ENCODE assay signal across 6 cellular contexts in the genomic region with DNA sequence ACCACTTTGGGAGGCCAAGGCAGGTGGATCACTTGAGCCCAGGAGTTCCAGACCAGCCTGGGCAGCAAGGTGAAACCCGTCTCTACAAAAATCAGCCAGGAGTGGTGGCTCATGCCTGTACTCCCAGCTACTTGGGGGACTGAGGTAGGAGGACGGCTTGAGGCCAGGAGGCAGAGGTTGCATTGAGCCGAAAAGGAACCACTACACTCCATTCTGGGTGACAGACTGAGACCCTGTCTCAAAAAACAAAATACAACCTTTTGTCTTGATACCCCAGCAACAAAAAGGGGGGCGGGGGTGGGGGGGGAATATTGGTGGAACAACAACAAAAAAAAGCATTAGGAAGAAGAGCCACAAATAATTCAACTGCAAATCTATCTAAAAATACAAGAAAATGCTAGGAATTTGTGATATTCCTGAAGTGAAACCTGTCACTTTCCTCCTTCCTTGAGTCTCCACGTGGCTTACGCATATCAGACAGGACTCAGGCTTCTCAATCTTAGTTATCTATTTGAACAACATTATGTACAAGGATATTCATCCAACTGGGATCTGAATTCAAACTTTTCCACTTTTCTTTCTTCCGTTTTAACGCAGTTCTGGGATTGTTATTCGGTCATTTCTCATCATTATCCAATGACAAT. TPM values are rescaled to one million over a fixed set of nuclear protein-coding genes. Genes with fewer than 3 reads are reported as not detected.
A peak's percentile ranks its signal among the peaks of the same experiment; 100 is the strongest.
DNase-seq lines count a peak whose midpoint lies in the region; ATAC-seq lines count a peak whose summit lies in the region.

No MANE protein-coding gene starts in this region.

- peaks cover 14% of the 10 kb centered on the region in 2 donors for H3K36me3 Mint-ChIP-seq in activated naive CD4-positive, alpha-beta T cell treated with anti-CD3 and anti-CD28 coated beads, Interleukin-2, amount 50 U/mL, for 72 hours

- H3K9me3 Mint-ChIP-seq in activated naive CD4-positive, alpha-beta T cell treated with anti-CD3 and anti-CD28 coated beads, Interleukin-2, amount 50 U/mL, for 72 hours = no peaks in the 10 kb centered on the region

- H3K27ac Mint-ChIP-seq in activated naive CD4-positive, alpha-beta T cell treated with anti-CD3 and anti-CD28 coated beads, Interleukin-2, amount 50 U/mL, for 72 hours = peak overlapping the region; percentile 99

- no peaks in the 10 kb centered on the region for H3K9me3 ChIP-seq in muscle layer of duodenum (ENCODE audit: control insufficient read depth in 1 of 2, low read length in 2 of 2)

- ATAC-seq in activated naive CD4-positive, alpha-beta T cell treated with anti-CD3 and anti-CD28 coated beads, Interleukin-2, amount 50 U/mL, for 72 hours = no peak

- H3K27ac ChIP-seq in muscle layer of duodenum (ENCODE audit: low read length) = peak overlapping the region; percentile 93

- H3K27me3 ChIP-seq in H7 (ENCODE audit: control insufficient read depth, insufficient read depth, low read length) = no peaks in the 10 kb centered on the region
- no peaks in the 10 kb centered on the region for H3K27me3 ChIP-seq in muscle layer of duodenum (ENCODE audit: low read depth, low read length)

- H3K4me3 ChIP-seq in H7 (ENCODE audit: insufficient read depth, low read depth, low read length) (peak overlapping the region; percentile 56), muscle layer of duodenum (ENCODE audit: low read depth in 1 of 2, low read length in 2 of 2) (peak overlapping the region; percentile 65 to 71)

- DNase-seq in H7 = no peak
- DNase-seq in activated naive CD4-positive, alpha-beta T cell treated with anti-CD3 and anti-CD28 coated beads, Interleukin-2, amount 50 U/mL, for 72 hours (ENCODE audit: low spot score in 2 of 2) = peak in 1 of 2 donors; percentile 52
- DNase-seq in NCI-H2107 (lab: John Stamatoyannopoulos, UW) = no peak
- no peak for DNase-seq in NCI-H2196 (lab: John Stamatoyannopoulos, UW; ENCODE audit: unreplicated experiment)
- DNase-seq in globus pallidus (ENCODE audit: low spot score) = no peak

- no peaks in the 10 kb centered on the region; the same call in 1 of the 2 replicates for H3K36me3 ChIP-seq in H7 (replicated peaks; ENCODE audit: control insufficient read depth, insufficient read depth, low read length)
- H3K36me3 ChIP-seq in muscle layer of duodenum (ENCODE audit: control insufficient read depth in 1 of 2, insufficient read depth in 2 of 2, low read length in 2 of 2) = no peaks in the 10 kb centered on the region

- peaks cover 0 to 5% of the 10 kb centered on the region in 2 donors for H3K4me1 ChIP-seq in muscle layer of duodenum (ENCODE audit: control insufficient read depth in 1 of 2, insufficient read depth in 2 of 2, low read length in 2 of 2)

RNA-seq across cellular contexts. Expression of gene R3HDM2, which starts 1.2 kb away (rescaled TPM):
- 26.5 and 34.0 TPM in 2 replicates for total RNA-seq in H7 (2014; rRNA removed; shearing (Covaris generic))
- total RNA-seq in activated naive CD4-positive, alpha-beta T cell treated with anti-CD3 and anti-CD28 coated beads, Interleukin-2, amount 50 U/mL, for 72 hours = 10 to 100 TPM; 36.3 to 57.1 TPM

RNA-seq across cellular contexts. Expression of gene INHBC, which starts 5.0 kb away (rescaled TPM):
- total RNA-seq in H7 (2014; rRNA removed; shearing (Covaris generic)) = not detected in 2 replicates
- total RNA-seq in activated naive CD4-positive, alpha-beta T cell treated with anti-CD3 and anti-CD28 coated beads, Interleukin-2, amount 50 U/mL, for 72 hours = not detected

RNA-seq across cellular contexts. Expression of gene INHBE, which starts 25.5 kb away (rescaled TPM):
- 9.6 and 10.4 TPM in 2 replicates for total RNA-seq in H7 (2014; rRNA removed; shearing (Covaris generic))
- total RNA-seq in activated naive CD4-positive, alpha-beta T cell treated with anti-CD3 and anti-CD28 coated beads, Interleukin-2, amount 50 U/mL, for 72 hours = under 1 TPM; 0.18 to 0.23 TPM

RNA-seq across cellular contexts. Expression of gene GLI1, which starts 30.0 kb away (rescaled TPM):
- total RNA-seq in H7 (2014; rRNA removed; shearing (Covaris generic)) = 9.7 and 13.1 TPM in 2 replicates
- under 1 TPM in 1 of 2 donors, not detected in 1; 0.49 TPM for total RNA-seq in activated naive CD4-positive, alpha-beta T cell treated with anti-CD3 and anti-CD28 coated beads, Interleukin-2, amount 50 U/mL, for 72 hours

RNA-seq across cellular contexts. Expression of gene ARHGAP9, which starts 50.1 kb away (rescaled TPM):
- 2.6 and 6.3 TPM in 2 replicates for total RNA-seq in H7 (2014; rRNA removed; shearing (Covaris generic))
- total RNA-seq in activated naive CD4-positive, alpha-beta T cell treated with anti-CD3 and anti-CD28 coated beads, Interleukin-2, amount 50 U/mL, for 72 hours = 100 to 1,000 TPM; 151 to 195 TPM
